Comparison of ENCODE assay signal across 8 cellular contexts in genomic region chr11:34356576-34356917, GRCh38. TPM values are rescaled to one million over a fixed set of nuclear protein-coding genes. Genes with fewer than 3 reads are reported as not detected.
A peak's percentile ranks its signal among the peaks of the same experiment; 100 is the strongest.
DNase-seq lines count a peak whose midpoint lies in the region; ATAC-seq and TF ChIP-seq lines count a peak whose summit lies in the region.

No MANE protein-coding gene starts in this region.

- DNase-seq in NCI-H748 (lab: John Stamatoyannopoulos, UW; ENCODE audit: unreplicated experiment) (peak; percentile 77), NCI-H748 treated with DMSO at 0.1 percent for 48 hours (lab: John Stamatoyannopoulos, UW) (no peak), UCSD-AML1 (lab: John Stamatoyannopoulos, UW; ENCODE audit: unreplicated experiment) (peak; percentile 45), fibroblast of mammary gland (ENCODE audit: low read depth) (peak; percentile 27), osteocyte (ENCODE audit: extremely low spot score, unreplicated experiment) (no peak), mucosa of gallbladder (ENCODE audit: low spot score) (no peak)
- DNase-seq in activated effector memory CD4-positive, alpha-beta T cell treated with anti-CD3 and anti-CD28 coated beads, Interleukin-2, amount 50 U/mL, for 16 hours, result no peak

- H3K4me3 ChIP-seq in fibroblast of mammary gland (ENCODE audit: control insufficient read depth, low read depth, low read length), result peak overlapping the region; percentile 58

- H3K27me3 Mint-ChIP-seq in osteocyte (ENCODE audit: unreplicated experiment), result peaks cover 44% of the 10 kb centered on the region

- H3K36me3 Mint-ChIP-seq in osteocyte (ENCODE audit: unreplicated experiment), result no peaks in the 10 kb centered on the region

- H3K9me3 Mint-ChIP-seq in osteocyte (ENCODE audit: unreplicated experiment), result no peaks in the 10 kb centered on the region

- TF ChIP-seq CTCF in fibroblast of mammary gland (conservative IDR thresholded peaks at IDR 0.05; ENCODE audit: control insufficient read depth, insufficient read depth, low read depth, low read length) (no peak), osteocyte (IDR thresholded peaks at IDR 0.05) (no peak)

- no peak overlapping the region for H3K27ac Mint-ChIP-seq in osteocyte (ENCODE audit: unreplicated experiment)

- H3K4me1 Mint-ChIP-seq in osteocyte (ENCODE audit: unreplicated experiment), result peaks cover 15% of the 10 kb centered on the region

- peak overlapping the region; percentile 65 for H3K4me3 Mint-ChIP-seq in osteocyte (ENCODE audit: unreplicated experiment)

- no peak for ATAC-seq in GM21367 (IDR thresholded peaks at IDR 0.05; ENCODE audit: unreplicated experiment)

RNA-seq across cellular contexts. Expression of gene ABTB2, which starts 1.3 kb away (rescaled TPM):
- total RNA-seq in osteocyte (0.73 and 0.89 TPM in 2 replicates), mucosa of gallbladder (9.8 TPM)

Comparison
In these comparisons a context has a peak if more than half of its experiments do, and no peak if none do; other contexts are left out.
1. DNase-seq: peak in NCI-H748 (single experiment), UCSD-AML1 (single experiment) and fibroblast of mammary gland (single experiment); none in NCI-H748 treated with DMSO at 0.1 percent for 48 hours (single experiment), osteocyte (single experiment), mucosa of gallbladder (single experiment) and activated effector memory CD4-positive, alpha-beta T cell treated with anti-CD3 and anti-CD28 coated beads, Interleukin-2, amount 50 U/mL, for 16 hours (single experiment).